In the genomic region with DNA sequence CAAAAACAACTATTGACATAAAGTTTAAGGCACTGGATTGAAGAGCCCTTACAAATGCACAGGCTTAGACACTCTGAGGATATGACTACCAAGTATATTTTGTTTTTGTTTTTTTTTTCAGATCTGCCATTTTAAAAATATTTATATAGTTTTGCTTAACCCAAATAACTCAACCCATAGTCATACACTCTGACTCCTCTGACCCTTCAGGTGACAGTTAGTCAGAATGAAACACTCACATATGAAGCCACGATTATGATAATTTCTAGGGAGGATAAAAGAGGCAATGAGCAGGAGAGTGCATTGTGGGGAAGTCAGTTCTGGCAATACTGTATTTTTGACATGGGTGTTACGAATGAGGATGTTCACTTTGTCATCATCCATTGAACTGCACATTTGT, we compare ENCODE assay signal across 20 cellular contexts.
A peak's percentile ranks its signal among the peaks of the same experiment; 100 is the strongest.
DNase-seq lines count a peak whose midpoint lies in the region; ATAC-seq, FAIRE-seq and TF ChIP-seq lines count a peak whose summit lies in the region.
"Had no signal": no experiment of that assay in that cellular context is flagged by ENCODE, and none has a peak within 500 bp of the region (broad histone marks: within the 10 kb centered on the region; RNA-seq: fewer than 3 reads in every experiment).

No MANE protein-coding gene starts in this region.

- H3K9ac ChIP-seq in HepG2 (ENCODE audit: insufficient read depth, low read depth, low read length), result no peak overlapping the region

- H3K79me2 ChIP-seq in HepG2 (ENCODE audit: insufficient read depth, low read length) (no peaks in the 10 kb centered on the region), osteoblast (ENCODE audit: insufficient read depth, low read length) (no peaks in the 10 kb centered on the region)

- FAIRE-seq in HepG2 (lab: Jason Lieb, UNC), result no peak
- FAIRE-seq: D721Med, K562 had no signal

- TF ChIP-seq EP300 in HepG2 (IDR thresholded peaks at IDR 0.05; ENCODE audit: low read depth in 2 of 2, low read length in 2 of 2) (no peak), HepG2 (CRISPR knock-in tag; IDR thresholded peaks at IDR 0.05; ENCODE audit: borderline replicate concordance) (no peak), esophagus muscularis mucosa (IDR thresholded peaks at IDR 0.05) (no peak)

- in situ Hi-C loops in HepG2 (cut with HindIII; ENCODE audit: extremely low pct_ligation_motif_present, low pct_unique_long_range_greater_than_20kb), result no loop called here

- 72% methylated on average over 2 of the region's 2 CpGs for WGBS in HepG2 (ENCODE audit: low lambda C conversion rate)
- WGBS in right lobe of liver (ENCODE audit: insufficient coverage, low coverage, low lambda C conversion rate, missing lambda C conversion rate), result 73% methylated on average over 2 of the region's 2 CpGs
- 86% methylated on average over 2 of the region's 2 CpGs for WGBS in esophagus muscularis mucosa

- no peak for TF ChIP-seq RAD21 in HepG2 (CRISPR knock-in tag; IDR thresholded peaks at IDR 0.05)

- no peak overlapping the region for H3K27ac ChIP-seq in HepG2 (ENCODE audit: extremely low read length, insufficient read depth, low read length)
- no peak overlapping the region for H3K27ac ChIP-seq in right lobe of liver
- no peak overlapping the region for H3K27ac ChIP-seq in osteoblast (ENCODE audit: low read depth, low read length)
- no peak overlapping the region for H3K27ac ChIP-seq in esophagus muscularis mucosa (replicated peaks in 1 of 4)

- CTCF ChIA-PET in HepG2 (lab: Yijun Ruan, JAX; ENCODE audit: low intra/inter-chr PET ratio, low total read pairs), result interaction anchor here (1.3 kb wide), 1 partner anchor 24 kb away, joined by 6 read pairs; no protein-coding TSS in a partner anchor

- no TSS peak for BruUV-seq in HepG2 (replicated peaks; lab: Mats Ljungman, UMichigan)

- DNase-seq in HepG2 (ENCODE audit: low spot score) (no peak), right lobe of liver (no peak), LHCN-M2 (ENCODE audit: low read depth) (peak; percentile 21), epithelial cell of esophagus (ENCODE audit: low read depth) (peak; percentile 25), osteoblast (ENCODE audit: insufficient read length, low spot score, missing footprints) (peak; percentile 3), esophagus muscularis mucosa (ENCODE audit: extremely low spot score) (no peak), activated gamma-delta T cell (lab: John Stamatoyannopoulos, UW) (no peak)
- DNase-seq: 8988T; ACHN; C1 segment of cervical spinal cord; CD4-positive, alpha-beta T cell; DMS153; DMS79 treated with DMSO at 0.1 percent for 48 hours; GF-D8; HFFc6 had no signal

- H2AFZ ChIP-seq in HepG2 (ENCODE audit: low read length) (peak overlapping the region; percentile 61), osteoblast (ENCODE audit: low read length) (peak overlapping the region; percentile 44)

- H3K27me3 ChIP-seq in HepG2 (ENCODE audit: control insufficient read depth in 1 of 2, insufficient read depth in 2 of 2, low read length in 2 of 2) (no peaks in the 10 kb centered on the region), right lobe of liver (no peaks in the 10 kb centered on the region), osteoblast (ENCODE audit: insufficient read depth, low read length) (no peaks in the 10 kb centered on the region), esophagus muscularis mucosa (no peaks in the 10 kb centered on the region)

- H3K36me3 ChIP-seq in HepG2 (replicated peaks in 1 of 2; ENCODE audit: control insufficient read depth in 1 of 2, insufficient read depth in 2 of 2, low read length in 2 of 2) (no peaks in the 10 kb centered on the region), right lobe of liver (no peaks in the 10 kb centered on the region), osteoblast (ENCODE audit: insufficient read depth, low read length) (no peaks in the 10 kb centered on the region), esophagus muscularis mucosa (no peaks in the 10 kb centered on the region)
- H3K36me3 ChIP-seq: HAP-1 had no signal

- ATAC-seq in HepG2 (no peak), right lobe of liver (no peak), GM19351 (IDR thresholded peaks at IDR 0.05; ENCODE audit: unreplicated experiment) (no peak)
- ATAC-seq: GM23338, K562 had no signal

- no peak overlapping the region for H3K4me2 ChIP-seq in HepG2 (ENCODE audit: low read depth, low read length)
- no peak overlapping the region for H3K4me2 ChIP-seq in osteoblast (ENCODE audit: insufficient read depth, low read length)
- H3K4me2 ChIP-seq: GM23338 had no signal

- H3K4me3 ChIP-seq in HepG2 (replicated peaks in 1 of 3; ENCODE audit: insufficient read depth in 1 of 3, low read depth in 2 of 3, low read length in 3 of 3) (no peak overlapping the region), right lobe of liver (no peak overlapping the region), epithelial cell of esophagus (ENCODE audit: low read length) (no peak overlapping the region), osteoblast (ENCODE audit: insufficient read depth, low read length) (no peak overlapping the region), esophagus muscularis mucosa (no peak overlapping the region)
- H3K4me3 ChIP-seq: GM23338, HAP-1, K562 had no signal

- no peaks in the 10 kb centered on the region for H3K9me3 ChIP-seq in HepG2 (ENCODE audit: low read length)
- no peaks in the 10 kb centered on the region for H3K9me3 ChIP-seq in right lobe of liver
- H3K9me3 ChIP-seq in osteoblast (ENCODE audit: low read depth, low read length), result no peaks in the 10 kb centered on the region
- H3K9me3 ChIP-seq in esophagus muscularis mucosa, result no peaks in the 10 kb centered on the region
- H3K9me3 ChIP-seq: HAP-1 had no signal

- no peaks in the 10 kb centered on the region for H4K20me1 ChIP-seq in HepG2 (ENCODE audit: insufficient read depth, low read length)
- H4K20me1 ChIP-seq in osteoblast (ENCODE audit: insufficient read depth, low read length), result no peaks in the 10 kb centered on the region

- POLR2A ChIA-PET in HepG2 (lab: Yijun Ruan, JAX), result no interaction called here

- TF ChIP-seq POLR2A in HepG2 (IDR thresholded peaks at IDR 0.05; ENCODE audit: insufficient read depth in 1 of 2, low read depth in 2 of 2, low read length in 2 of 2) (no peak), right lobe of liver (IDR thresholded peaks at IDR 0.05) (no peak), esophagus muscularis mucosa (IDR thresholded peaks at IDR 0.05; ENCODE audit: low read depth) (no peak)

- intact Hi-C loops in HepG2 (cut with micrococcal nuclease; ENCODE audit: unreplicated experiment) (no loop called here), right lobe of liver (cut with DNase I) (no loop called here), esophagus muscularis mucosa (cut with DNase I) (no loop called here)

- H3K4me1 ChIP-seq in HepG2 (ENCODE audit: insufficient read depth, low read length) (peaks cover 22% of the 10 kb centered on the region), right lobe of liver (no peaks in the 10 kb centered on the region), osteoblast (ENCODE audit: insufficient read depth, low read length) (peaks cover 30% of the 10 kb centered on the region), esophagus muscularis mucosa (peaks cover 9 to 12% (median 11%) of the 10 kb centered on the region in 4 donors)

- TF ChIP-seq CTCF in HepG2 (CRISPR knock-in tag; IDR thresholded peaks at IDR 0.05) (no peak), right lobe of liver (IDR thresholded peaks at IDR 0.05) (no peak), epithelial cell of esophagus (IDR thresholded peaks at IDR 0.05; ENCODE audit: insufficient read depth, low read depth, low read length, missing control alignments) (no peak), osteoblast (IDR thresholded peaks at IDR 0.05; ENCODE audit: extremely low read depth, low read depth, low read length) (no peak), esophagus muscularis mucosa (IDR thresholded peaks at IDR 0.05) (no peak)

TF ChIP-seq in HepG2, 621 proteins besides CTCF, POLR2A, EP300 and RAD21 (continues in another document):
- TF ChIP-seq CENPX (CRISPR knock-in tag; IDR thresholded peaks at IDR 0.05) (no peak), DR1 (CRISPR knock-in tag; IDR thresholded peaks at IDR 0.05) (no peak), MEIS1 (CRISPR knock-in tag; IDR thresholded peaks at IDR 0.05; ENCODE audit: borderline replicate concordance) (no peak), KLF13 (CRISPR knock-in tag; IDR thresholded peaks at IDR 0.05) (no peak), ZSCAN25 (CRISPR knock-in tag; IDR thresholded peaks at IDR 0.05) (no peak), CCAR2 (optimal IDR thresholded peaks at IDR 0.05; ENCODE audit: low read depth, low read length) (no peak), SSRP1 (CRISPR knock-in tag; IDR thresholded peaks at IDR 0.05) (no peak), ZNF136 (CRISPR knock-in tag; IDR thresholded peaks at IDR 0.05; ENCODE audit: low read depth) (no peak)
- TF ChIP-seq, protein P1, sequence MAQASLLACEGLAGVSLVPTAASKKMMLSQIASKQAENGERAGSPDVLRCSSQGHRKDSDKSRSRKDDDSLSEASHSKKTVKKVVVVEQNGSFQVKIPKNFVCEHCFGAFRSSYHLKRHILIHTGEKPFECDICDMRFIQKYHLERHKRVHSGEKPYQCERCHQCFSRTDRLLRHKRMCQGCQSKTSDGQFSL (CRISPR knock-in tag; IDR thresholded peaks at IDR 0.05), result no peak
- TF ChIP-seq, protein P2, sequence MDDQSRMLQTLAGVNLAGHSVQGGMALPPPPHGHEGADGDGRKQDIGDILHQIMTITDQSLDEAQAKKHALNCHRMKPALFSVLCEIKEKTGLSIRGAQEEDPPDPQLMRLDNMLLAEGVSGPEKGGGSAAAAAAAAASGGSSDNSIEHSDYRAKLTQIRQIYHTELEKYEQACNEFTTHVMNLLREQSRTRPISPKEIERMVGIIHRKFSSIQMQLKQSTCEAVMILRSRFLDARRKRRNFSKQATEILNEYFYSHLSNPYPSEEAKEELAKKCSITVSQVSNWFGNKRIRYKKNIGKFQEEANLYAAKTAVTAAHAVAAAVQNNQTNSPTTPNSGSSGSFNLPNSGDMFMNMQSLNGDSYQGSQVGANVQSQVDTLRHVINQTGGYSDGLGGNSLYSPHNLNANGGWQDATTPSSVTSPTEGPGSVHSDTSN (CRISPR knock-in tag; IDR thresholded peaks at IDR 0.05; ENCODE audit: borderline replicate concordance), result no peak
- TF ChIP-seq, protein P3, sequence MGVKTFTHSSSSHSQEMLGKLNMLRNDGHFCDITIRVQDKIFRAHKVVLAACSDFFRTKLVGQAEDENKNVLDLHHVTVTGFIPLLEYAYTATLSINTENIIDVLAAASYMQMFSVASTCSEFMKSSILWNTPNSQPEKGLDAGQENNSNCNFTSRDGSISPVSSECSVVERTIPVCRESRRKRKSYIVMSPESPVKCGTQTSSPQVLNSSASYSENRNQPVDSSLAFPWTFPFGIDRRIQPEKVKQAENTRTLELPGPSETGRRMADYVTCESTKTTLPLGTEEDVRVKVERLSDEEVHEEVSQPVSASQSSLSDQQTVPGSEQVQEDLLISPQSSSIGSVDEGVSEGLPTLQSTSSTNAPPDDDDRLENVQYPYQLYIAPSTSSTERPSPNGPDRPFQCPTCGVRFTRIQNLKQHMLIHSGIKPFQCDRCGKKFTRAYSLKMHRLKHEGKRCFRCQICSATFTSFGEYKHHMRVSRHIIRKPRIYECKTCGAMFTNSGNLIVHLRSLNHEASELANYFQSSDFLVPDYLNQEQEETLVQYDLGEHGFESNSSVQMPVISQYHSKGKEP (CRISPR knock-in tag; IDR thresholded peaks at IDR 0.05), result no peak

Comparison
In these comparisons a context has a peak if more than half of its experiments do, and no peak if none do; other contexts are left out.
1. DNase-seq: peak in LHCN-M2 (single experiment), epithelial cell of esophagus (single experiment) and osteoblast (single experiment); none in HepG2 (single experiment), right lobe of liver (0 of 3), esophagus muscularis mucosa (single experiment) and activated gamma-delta T cell (single experiment).